In genomic region chr19:10006335-10006708, GRCh38 we compare ENCODE assay signal across 1 cellular context.
TF ChIP-seq lines count a peak whose summit lies in the region.

No MANE protein-coding gene starts in this region.

TF ChIP-seq in GM23338, 12 proteins besides CTCF, POLR2A, EP300 and RAD21 (continued from another document):
- TF ChIP-seq, protein P1, sequence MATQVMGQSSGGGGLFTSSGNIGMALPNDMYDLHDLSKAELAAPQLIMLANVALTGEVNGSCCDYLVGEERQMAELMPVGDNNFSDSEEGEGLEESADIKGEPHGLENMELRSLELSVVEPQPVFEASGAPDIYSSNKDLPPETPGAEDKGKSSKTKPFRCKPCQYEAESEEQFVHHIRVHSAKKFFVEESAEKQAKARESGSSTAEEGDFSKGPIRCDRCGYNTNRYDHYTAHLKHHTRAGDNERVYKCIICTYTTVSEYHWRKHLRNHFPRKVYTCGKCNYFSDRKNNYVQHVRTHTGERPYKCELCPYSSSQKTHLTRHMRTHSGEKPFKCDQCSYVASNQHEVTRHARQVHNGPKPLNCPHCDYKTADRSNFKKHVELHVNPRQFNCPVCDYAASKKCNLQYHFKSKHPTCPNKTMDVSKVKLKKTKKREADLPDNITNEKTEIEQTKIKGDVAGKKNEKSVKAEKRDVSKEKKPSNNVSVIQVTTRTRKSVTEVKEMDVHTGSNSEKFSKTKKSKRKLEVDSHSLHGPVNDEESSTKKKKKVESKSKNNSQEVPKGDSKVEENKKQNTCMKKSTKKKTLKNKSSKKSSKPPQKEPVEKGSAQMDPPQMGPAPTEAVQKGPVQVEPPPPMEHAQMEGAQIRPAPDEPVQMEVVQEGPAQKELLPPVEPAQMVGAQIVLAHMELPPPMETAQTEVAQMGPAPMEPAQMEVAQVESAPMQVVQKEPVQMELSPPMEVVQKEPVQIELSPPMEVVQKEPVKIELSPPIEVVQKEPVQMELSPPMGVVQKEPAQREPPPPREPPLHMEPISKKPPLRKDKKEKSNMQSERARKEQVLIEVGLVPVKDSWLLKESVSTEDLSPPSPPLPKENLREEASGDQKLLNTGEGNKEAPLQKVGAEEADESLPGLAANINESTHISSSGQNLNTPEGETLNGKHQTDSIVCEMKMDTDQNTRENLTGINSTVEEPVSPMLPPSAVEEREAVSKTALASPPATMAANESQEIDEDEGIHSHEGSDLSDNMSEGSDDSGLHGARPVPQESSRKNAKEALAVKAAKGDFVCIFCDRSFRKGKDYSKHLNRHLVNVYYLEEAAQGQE (IDR thresholded peaks at IDR 0.05; ENCODE audit: unreplicated experiment), result no peak
- TF ChIP-seq ZNF331 (CRISPR knock-in tag; IDR thresholded peaks at IDR 0.05; ENCODE audit: low read depth) (no peak), STAT1 (IDR thresholded peaks at IDR 0.05; ENCODE audit: unreplicated experiment) (no peak), JUNB (IDR thresholded peaks at IDR 0.05; ENCODE audit: unreplicated experiment) (no peak), NANOG (IDR thresholded peaks at IDR 0.05; ENCODE audit: borderline replicate concordance) (no peak), EZH2 (IDR thresholded peaks at IDR 0.05; ENCODE audit: low read depth, unreplicated experiment) (no peak)
